1 cellular context compared by ENCODE assay signal in the genomic region with DNA sequence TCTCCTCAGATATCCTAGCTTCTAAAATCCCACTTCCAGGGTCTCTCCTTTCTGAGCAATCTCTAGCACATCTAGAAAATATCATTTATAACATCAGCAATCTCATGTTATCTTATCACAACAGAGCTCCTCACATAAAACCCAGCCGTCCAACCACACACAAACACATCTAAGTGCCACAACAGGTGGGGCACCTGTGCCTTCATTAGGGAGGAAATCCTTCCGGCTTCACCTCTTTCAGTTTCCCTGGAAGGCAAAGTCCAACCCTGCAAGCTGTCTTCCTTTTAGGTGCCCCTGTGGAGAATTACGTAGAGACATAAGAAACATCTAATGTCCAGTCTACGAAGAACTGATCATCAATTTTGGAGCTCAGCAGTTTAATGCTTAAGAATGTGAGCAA.
TF ChIP-seq lines count a peak whose summit lies in the region.

No MANE protein-coding gene starts in this region.

TF ChIP-seq in GM12878, 131 proteins besides CTCF, POLR2A, EP300 and RAD21:
- TF ChIP-seq, protein P1, sequence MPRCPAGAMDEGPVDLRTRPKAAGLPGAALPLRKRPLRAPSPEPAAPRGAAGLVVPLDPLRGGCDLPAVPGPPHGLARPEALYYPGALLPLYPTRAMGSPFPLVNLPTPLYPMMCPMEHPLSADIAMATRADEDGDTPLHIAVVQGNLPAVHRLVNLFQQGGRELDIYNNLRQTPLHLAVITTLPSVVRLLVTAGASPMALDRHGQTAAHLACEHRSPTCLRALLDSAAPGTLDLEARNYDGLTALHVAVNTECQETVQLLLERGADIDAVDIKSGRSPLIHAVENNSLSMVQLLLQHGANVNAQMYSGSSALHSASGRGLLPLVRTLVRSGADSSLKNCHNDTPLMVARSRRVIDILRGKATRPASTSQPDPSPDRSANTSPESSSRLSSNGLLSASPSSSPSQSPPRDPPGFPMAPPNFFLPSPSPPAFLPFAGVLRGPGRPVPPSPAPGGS (IDR thresholded peaks at IDR 0.05; ENCODE audit: borderline replicate concordance, insufficient read depth, low read depth, low read length, poor library complexity, severe bottlenecking) = no peak
- TF ChIP-seq IKZF1 (conservative IDR thresholded peaks at IDR 0.05) (no peak), SRF (IDR thresholded peaks at IDR 0.05; ENCODE audit: low read depth in 2 of 2, low read length in 2 of 2) (no peak), LARP7 (IDR thresholded peaks at IDR 0.05) (no peak), CREB1 (IDR thresholded peaks at IDR 0.05; ENCODE audit: low read depth) (no peak), PKNOX1 (IDR thresholded peaks at IDR 0.05) (no peak), SPI1 (IDR thresholded peaks at IDR 0.05; ENCODE audit: borderline replicate concordance, insufficient read depth, low read depth, low read length) (no peak), MTA2 (IDR thresholded peaks at IDR 0.05; ENCODE audit: low read depth) (no peak), STAT3 (IDR thresholded peaks at IDR 0.05; ENCODE audit: low read depth, low read length) (no peak)
- TF ChIP-seq, protein P2, sequence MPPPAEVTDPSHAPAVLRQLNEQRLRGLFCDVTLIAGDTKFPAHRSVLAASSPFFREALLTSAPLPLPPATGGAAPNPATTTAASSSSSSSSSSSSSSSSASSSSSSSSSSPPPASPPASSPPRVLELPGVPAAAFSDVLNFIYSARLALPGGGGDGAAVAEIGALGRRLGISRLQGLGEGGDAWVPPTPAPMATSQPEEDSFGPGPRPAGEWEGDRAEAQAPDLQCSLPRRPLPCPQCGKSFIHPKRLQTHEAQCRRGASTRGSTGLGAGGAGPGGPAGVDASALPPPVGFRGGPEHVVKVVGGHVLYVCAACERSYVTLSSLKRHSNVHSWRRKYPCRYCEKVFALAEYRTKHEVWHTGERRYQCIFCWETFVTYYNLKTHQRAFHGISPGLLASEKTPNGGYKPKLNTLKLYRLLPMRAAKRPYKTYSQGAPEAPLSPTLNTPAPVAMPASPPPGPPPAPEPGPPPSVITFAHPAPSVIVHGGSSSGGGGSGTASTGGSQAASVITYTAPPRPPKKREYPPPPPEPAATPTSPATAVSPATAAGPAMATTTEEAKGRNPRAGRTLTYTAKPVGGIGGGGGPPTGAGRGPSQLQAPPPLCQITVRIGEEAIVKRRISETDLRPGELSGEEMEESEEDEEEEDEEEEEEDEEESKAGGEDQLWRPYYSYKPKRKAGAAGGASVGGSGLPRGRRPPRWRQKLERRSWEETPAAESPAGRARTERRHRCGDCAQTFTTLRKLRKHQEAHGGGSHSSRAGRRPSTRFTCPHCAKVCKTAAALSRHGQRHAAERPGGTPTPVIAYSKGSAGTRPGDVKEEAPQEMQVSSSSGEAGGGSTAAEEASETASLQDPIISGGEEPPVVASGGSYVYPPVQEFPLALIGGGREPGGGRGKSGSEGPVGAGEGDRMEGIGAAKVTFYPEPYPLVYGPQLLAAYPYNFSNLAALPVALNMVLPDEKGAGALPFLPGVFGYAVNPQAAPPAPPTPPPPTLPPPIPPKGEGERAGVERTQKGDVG (CRISPR knock-in tag; IDR thresholded peaks at IDR 0.05) = no peak
- TF ChIP-seq, protein P3, sequence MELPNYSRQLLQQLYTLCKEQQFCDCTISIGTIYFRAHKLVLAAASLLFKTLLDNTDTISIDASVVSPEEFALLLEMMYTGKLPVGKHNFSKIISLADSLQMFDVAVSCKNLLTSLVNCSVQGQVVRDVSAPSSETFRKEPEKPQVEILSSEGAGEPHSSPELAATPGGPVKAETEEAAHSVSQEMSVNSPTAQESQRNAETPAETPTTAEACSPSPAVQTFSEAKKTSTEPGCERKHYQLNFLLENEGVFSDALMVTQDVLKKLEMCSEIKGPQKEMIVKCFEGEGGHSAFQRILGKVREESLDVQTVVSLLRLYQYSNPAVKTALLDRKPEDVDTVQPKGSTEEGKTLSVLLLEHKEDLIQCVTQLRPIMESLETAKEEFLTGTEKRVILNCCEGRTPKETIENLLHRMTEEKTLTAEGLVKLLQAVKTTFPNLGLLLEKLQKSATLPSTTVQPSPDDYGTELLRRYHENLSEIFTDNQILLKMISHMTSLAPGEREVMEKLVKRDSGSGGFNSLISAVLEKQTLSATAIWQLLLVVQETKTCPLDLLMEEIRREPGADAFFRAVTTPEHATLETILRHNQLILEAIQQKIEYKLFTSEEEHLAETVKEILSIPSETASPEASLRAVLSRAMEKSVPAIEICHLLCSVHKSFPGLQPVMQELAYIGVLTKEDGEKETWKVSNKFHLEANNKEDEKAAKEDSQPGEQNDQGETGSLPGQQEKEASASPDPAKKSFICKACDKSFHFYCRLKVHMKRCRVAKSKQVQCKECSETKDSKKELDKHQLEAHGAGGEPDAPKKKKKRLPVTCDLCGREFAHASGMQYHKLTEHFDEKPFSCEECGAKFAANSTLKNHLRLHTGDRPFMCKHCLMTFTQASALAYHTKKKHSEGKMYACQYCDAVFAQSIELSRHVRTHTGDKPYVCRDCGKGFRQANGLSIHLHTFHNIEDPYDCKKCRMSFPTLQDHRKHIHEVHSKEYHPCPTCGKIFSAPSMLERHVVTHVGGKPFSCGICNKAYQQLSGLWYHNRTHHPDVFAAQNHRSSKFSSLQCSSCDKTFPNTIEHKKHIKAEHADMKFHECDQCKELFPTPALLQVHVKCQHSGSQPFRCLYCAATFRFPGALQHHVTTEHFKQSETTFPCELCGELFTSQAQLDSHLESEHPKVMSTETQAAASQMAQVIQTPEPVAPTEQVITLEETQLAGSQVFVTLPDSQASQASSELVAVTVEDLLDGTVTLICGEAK (IDR thresholded peaks at IDR 0.05; ENCODE audit: borderline replicate concordance) = no peak
- TF ChIP-seq, protein P4, sequence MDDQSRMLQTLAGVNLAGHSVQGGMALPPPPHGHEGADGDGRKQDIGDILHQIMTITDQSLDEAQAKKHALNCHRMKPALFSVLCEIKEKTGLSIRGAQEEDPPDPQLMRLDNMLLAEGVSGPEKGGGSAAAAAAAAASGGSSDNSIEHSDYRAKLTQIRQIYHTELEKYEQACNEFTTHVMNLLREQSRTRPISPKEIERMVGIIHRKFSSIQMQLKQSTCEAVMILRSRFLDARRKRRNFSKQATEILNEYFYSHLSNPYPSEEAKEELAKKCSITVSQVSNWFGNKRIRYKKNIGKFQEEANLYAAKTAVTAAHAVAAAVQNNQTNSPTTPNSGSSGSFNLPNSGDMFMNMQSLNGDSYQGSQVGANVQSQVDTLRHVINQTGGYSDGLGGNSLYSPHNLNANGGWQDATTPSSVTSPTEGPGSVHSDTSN (IDR thresholded peaks at IDR 0.05; ENCODE audit: insufficient replicate concordance, low read depth, low read length) = no peak
TF ChIP-seq in GM12878: peak in this region for 0.
